Comparison of ENCODE assay signal across 17 cellular contexts in genomic region chr7:130965515-130965914, GRCh38.
DNase-seq lines count a peak whose midpoint lies in the region; ATAC-seq, FAIRE-seq and TF ChIP-seq lines count a peak whose summit lies in the region.
"Had no signal": no experiment of that assay in that cellular context is flagged by ENCODE, and none has a peak within 500 bp of the region (broad histone marks: within the 10 kb centered on the region; RNA-seq: fewer than 3 reads in every experiment).

No MANE protein-coding gene starts in this region.

- no peaks in the 10 kb centered on the region for H3K9me3 ChIP-seq in smooth muscle cell (replicated peaks; ENCODE audit: low read depth)

- H3K36me3 Mint-ChIP-seq in activated naive CD4-positive, alpha-beta T cell treated with anti-CD3 and anti-CD28 coated beads for 36 hours (ENCODE audit: low read depth) = peaks cover 5% of the 10 kb centered on the region
- peaks cover 3 to 10% of the 10 kb centered on the region in 2 donors for H3K36me3 Mint-ChIP-seq in activated naive CD4-positive, alpha-beta T cell treated with anti-CD3 and anti-CD28 coated beads, Interleukin-2, amount 50 U/mL, for 72 hours
- H3K36me3 Mint-ChIP-seq in HFFc6 (ENCODE audit: low read depth) = peaks cover 22% of the 10 kb centered on the region
- peaks cover 45% of the 10 kb centered on the region for H3K36me3 Mint-ChIP-seq in activated naive CD8-positive, alpha-beta T cell treated with anti-CD3 and anti-CD28 coated beads for 36 hours

- no peak for ATAC-seq in activated naive CD4-positive, alpha-beta T cell treated with anti-CD3 and anti-CD28 coated beads, Interleukin-2, amount 50 U/mL, for 72 hours
- ATAC-seq: GM12878, HCT116 had no signal

- H3K36me3 ChIP-seq in smooth muscle cell (ENCODE audit: low read depth) = no peaks in the 10 kb centered on the region

- H3K4me1 ChIP-seq in smooth muscle cell (ENCODE audit: low read depth) = peaks cover 8% of the 10 kb centered on the region

- no peak overlapping the region for H2AFZ ChIP-seq in smooth muscle cell (ENCODE audit: low read depth)

- FAIRE-seq in frontal cortex (lab: Jason Lieb, UNC) = no peak
- FAIRE-seq: A204.1, GM12878, GM18507, H54 had no signal

- H3K4me2 ChIP-seq in smooth muscle cell = no peak overlapping the region

- H3K4me3 Mint-ChIP-seq in activated naive CD4-positive, alpha-beta T cell treated with anti-CD3 and anti-CD28 coated beads for 36 hours = no peak overlapping the region
- no peak overlapping the region for H3K4me3 Mint-ChIP-seq in HFFc6
- H3K4me3 Mint-ChIP-seq in activated naive CD8-positive, alpha-beta T cell treated with anti-CD3 and anti-CD28 coated beads for 36 hours = no peak overlapping the region
- H3K4me3 Mint-ChIP-seq: B cell; CD4-positive, alpha-beta T cell had no signal

- peaks cover 8% of the 10 kb centered on the region for H3F3A ChIP-seq in smooth muscle cell (ENCODE audit: low read depth)

- no peak overlapping the region for H3K9ac ChIP-seq in smooth muscle cell (ENCODE audit: low read depth)

- TF ChIP-seq CTCF in HFFc6 (IDR thresholded peaks at IDR 0.05) (no peak), smooth muscle cell (IDR thresholded peaks at IDR 0.05; ENCODE audit: borderline replicate concordance, insufficient read depth, poor library complexity, severe bottlenecking) (no peak)

- H4K20me1 ChIP-seq in smooth muscle cell (ENCODE audit: low read depth) = no peaks in the 10 kb centered on the region

- peak overlapping the region; percentile 69 for H3K27ac ChIP-seq in smooth muscle cell (ENCODE audit: low read depth)

- H3K27ac Mint-ChIP-seq in activated naive CD4-positive, alpha-beta T cell treated with anti-CD3 and anti-CD28 coated beads for 36 hours = peak overlapping the region; percentile 90
- no peak overlapping the region for H3K27ac Mint-ChIP-seq in activated naive CD4-positive, alpha-beta T cell treated with anti-CD3 and anti-CD28 coated beads, Interleukin-2, amount 50 U/mL, for 72 hours
- peak overlapping the region; percentile 80; the same call in 1 of the 2 replicates for H3K27ac Mint-ChIP-seq in HFFc6
- H3K27ac Mint-ChIP-seq in activated naive CD8-positive, alpha-beta T cell treated with anti-CD3 and anti-CD28 coated beads for 36 hours = peak overlapping the region; percentile 93
- H3K27ac Mint-ChIP-seq: B cell had no signal

- no peaks in the 10 kb centered on the region for H3K27me3 ChIP-seq in smooth muscle cell (ENCODE audit: low read depth)

- intact Hi-C loops in activated naive CD4-positive, alpha-beta T cell treated with anti-CD3 and anti-CD28 coated beads for 36 hours (cut with micrococcal nuclease) = loop anchor here (10.0 kb wide), 1 partner anchor 219 kb away; no protein-coding TSS in a partner anchor

- H3K27me3 Mint-ChIP-seq in activated naive CD4-positive, alpha-beta T cell treated with anti-CD3 and anti-CD28 coated beads for 36 hours (ENCODE audit: low read depth) = no peaks in the 10 kb centered on the region
- H3K27me3 Mint-ChIP-seq in HFFc6 (ENCODE audit: insufficient read depth) = peaks cover 2% of the 10 kb centered on the region; the same call in 1 of the 2 replicates
- H3K27me3 Mint-ChIP-seq in activated naive CD8-positive, alpha-beta T cell treated with anti-CD3 and anti-CD28 coated beads for 36 hours = peaks cover 4% of the 10 kb centered on the region
- H3K27me3 Mint-ChIP-seq: B cell; CD4-positive, alpha-beta T cell had no signal

- H3K9me3 Mint-ChIP-seq in activated naive CD4-positive, alpha-beta T cell treated with anti-CD3 and anti-CD28 coated beads for 36 hours = no peaks in the 10 kb centered on the region
- no peaks in the 10 kb centered on the region for H3K9me3 Mint-ChIP-seq in activated naive CD4-positive, alpha-beta T cell treated with anti-CD3 and anti-CD28 coated beads, Interleukin-2, amount 50 U/mL, for 72 hours
- no peaks in the 10 kb centered on the region for H3K9me3 Mint-ChIP-seq in HFFc6
- H3K9me3 Mint-ChIP-seq in activated naive CD8-positive, alpha-beta T cell treated with anti-CD3 and anti-CD28 coated beads for 36 hours = peaks cover 3% of the 10 kb centered on the region
- H3K9me3 Mint-ChIP-seq: CD4-positive, alpha-beta T cell had no signal

- no peaks in the 10 kb centered on the region for H3K79me2 ChIP-seq in smooth muscle cell (ENCODE audit: low read depth)

- no peak overlapping the region for H3K4me3 ChIP-seq in smooth muscle cell
- H3K4me3 ChIP-seq: GM12878 had no signal

- peaks cover 70% of the 10 kb centered on the region for H3K4me1 Mint-ChIP-seq in activated naive CD4-positive, alpha-beta T cell treated with anti-CD3 and anti-CD28 coated beads for 36 hours (ENCODE audit: low read depth)
- H3K4me1 Mint-ChIP-seq in HFFc6 (ENCODE audit: low read depth) = peaks cover 71% of the 10 kb centered on the region
- H3K4me1 Mint-ChIP-seq in activated naive CD8-positive, alpha-beta T cell treated with anti-CD3 and anti-CD28 coated beads for 36 hours = peaks cover 68% of the 10 kb centered on the region

- CTCF ChIA-PET in activated naive CD4-positive, alpha-beta T cell treated with anti-CD3 and anti-CD28 coated beads for 36 hours (lab: Charles Lee) = interaction anchor here (0.7 to 1.0 kb wide), 2 partner anchors 17 to 75 kb away, joined by 3 read pairs; no protein-coding TSS in a partner anchor

- DNase-seq in activated naive CD4-positive, alpha-beta T cell treated with anti-CD3 and anti-CD28 coated beads for 36 hours = no peak
- no peak for DNase-seq in activated naive CD4-positive, alpha-beta T cell treated with anti-CD3 and anti-CD28 coated beads, Interleukin-2, amount 50 U/mL, for 72 hours (ENCODE audit: low spot score in 2 of 2)
- no peak for DNase-seq in HFFc6
- DNase-seq in activated naive CD8-positive, alpha-beta T cell treated with anti-CD3 and anti-CD28 coated beads for 36 hours = no peak
- no peak for DNase-seq in smooth muscle cell (lab: John Stamatoyannopoulos, UW; ENCODE audit: unreplicated experiment)
- no peak for DNase-seq in cerebellum (ENCODE audit: low spot score)
- DNase-seq in frontal cortex (ENCODE audit: low spot score in 2 of 2) = no peak
- DNase-seq: C1 segment of cervical spinal cord; Calu3; CD4-positive, alpha-beta T cell; DMS 273 treated with DMSO at 0.1 percent for 48 hours had no signal

Comparison
In these comparisons a context has a peak if more than half of its experiments do, and no peak if none do; other contexts are left out.
1. H3K27ac Mint-ChIP-seq: peak in activated naive CD4-positive, alpha-beta T cell treated with anti-CD3 and anti-CD28 coated beads for 36 hours (single experiment), HFFc6 (single experiment) and activated naive CD8-positive, alpha-beta T cell treated with anti-CD3 and anti-CD28 coated beads for 36 hours (single experiment); none in activated naive CD4-positive, alpha-beta T cell treated with anti-CD3 and anti-CD28 coated beads, Interleukin-2, amount 50 U/mL, for 72 hours (0 of 2).